In genomic region chrX:136157187-136157586, GRCh38 we compare ENCODE assay signal across 20 cellular contexts. TPM values are rescaled to one million over a fixed set of nuclear protein-coding genes. Genes with fewer than 3 reads are reported as not detected.
A peak's percentile ranks its signal among the peaks of the same experiment; 100 is the strongest.
DNase-seq lines count a peak whose midpoint lies in the region; ATAC-seq, FAIRE-seq and TF ChIP-seq lines count a peak whose summit lies in the region.
"Had no signal": no experiment of that assay in that cellular context is flagged by ENCODE, and none has a peak within 500 bp of the region (broad histone marks: within the 10 kb centered on the region; RNA-seq: fewer than 3 reads in every experiment).

No MANE protein-coding gene starts in this region.

- H3F3A ChIP-seq in MM.1S (ENCODE audit: insufficient read depth, low read length) = peaks cover 20% of the 10 kb centered on the region

- 26 to 35% methylated on average over 3 of the region's 3 CpGs for whole genome bisulfite sequencing in sigmoid colon, 2 donors
- 36 to 57% (median 43%) methylated on average over 3 of the region's 3 CpGs for WGBS in small intestine, 3 donors

- H3K36me3 Mint-ChIP-seq in CD8-positive, alpha-beta T cell = no peaks in the 10 kb centered on the region
- H3K36me3 Mint-ChIP-seq: activated naive CD4-positive, alpha-beta T cell treated with anti-CD3 and anti-CD28 coated beads, Interleukin-2, amount 50 U/mL, for 24 hours had no signal

- intact Hi-C loops in ascending aorta (cut with DNase I) = no loop called here
- intact Hi-C loops in sigmoid colon (cut with DNase I) = no loop called here
- intact Hi-C loops in CD8-positive, alpha-beta T cell (cut with DNase I, micrococcal nuclease) = no loop called here

- no peak overlapping the region for H3K27ac Mint-ChIP-seq in CD8-positive, alpha-beta T cell
- H3K27ac Mint-ChIP-seq: activated naive CD4-positive, alpha-beta T cell treated with anti-CD3 and anti-CD28 coated beads, Interleukin-2, amount 50 U/mL, for 24 hours; nephron had no signal

- H3K36me3 ChIP-seq in MM.1S (replicated peaks; ENCODE audit: insufficient read depth, low read length) (no peaks in the 10 kb centered on the region), ascending aorta (no peaks in the 10 kb centered on the region), sigmoid colon (no peaks in the 10 kb centered on the region), small intestine (ENCODE audit: control insufficient read depth in 2 of 2, insufficient read depth in 2 of 2, low read length in 2 of 2) (peaks cover 0 to 1% of the 10 kb centered on the region in 2 donors)
- no peaks in the 10 kb centered on the region for H3K36me3 ChIP-seq in CD8-positive, alpha-beta T cell (ENCODE audit: insufficient read depth, low read length)

- FAIRE-seq in small intestine (lab: Jason Lieb, UNC) = no peak
- FAIRE-seq: bronchial epithelial cell, HepG2, RCC 7860 had no signal

- H2AFZ ChIP-seq in MM.1S (ENCODE audit: low read length) = no peak overlapping the region

- H3K9me3 Mint-ChIP-seq in CD8-positive, alpha-beta T cell = no peaks in the 10 kb centered on the region
- H3K9me3 Mint-ChIP-seq: activated naive CD4-positive, alpha-beta T cell treated with anti-CD3 and anti-CD28 coated beads, Interleukin-2, amount 50 U/mL, for 24 hours had no signal

- TF ChIP-seq POLR2A in sigmoid colon (IDR thresholded peaks at IDR 0.05) = no peak

- CTCF ChIA-PET in CD8-positive, alpha-beta T cell (lab: Charles Lee) = no interaction called here

- TF ChIP-seq CTCF in GM13976 (IDR thresholded peaks at IDR 0.05; ENCODE audit: borderline replicate concordance, control extremely low read depth, extremely low read depth, insufficient read depth, missing control alignments) (no peak), MM.1S (IDR thresholded peaks at IDR 0.05; ENCODE audit: low read length) (no peak), ascending aorta (IDR thresholded peaks at IDR 0.05) (no peak), sigmoid colon (IDR thresholded peaks at IDR 0.05) (no peak)
- TF ChIP-seq CTCF in CD8-positive, alpha-beta T cell (IDR thresholded peaks at IDR 0.05) = no peak

- no peaks in the 10 kb centered on the region for H3K9me2 ChIP-seq in MM.1S (replicated peaks; ENCODE audit: insufficient read depth, low read length)

- H3K4me1 ChIP-seq in MM.1S (ENCODE audit: low read length) = peaks cover 60% of the 10 kb centered on the region
- no peaks in the 10 kb centered on the region for H3K4me1 ChIP-seq in ascending aorta
- peaks cover 0 to 76% (median 16%) of the 10 kb centered on the region in 4 donors for H3K4me1 ChIP-seq in sigmoid colon
- H3K4me1 ChIP-seq in small intestine (ENCODE audit: control insufficient read depth in 2 of 2, insufficient read depth in 1 of 2, low read depth in 1 of 2, low read length in 1 of 2) = no peaks in the 10 kb centered on the region
- no peaks in the 10 kb centered on the region for H3K4me1 ChIP-seq in CD8-positive, alpha-beta T cell (ENCODE audit: insufficient read depth, low read length)

- no peak for ATAC-seq in CD8-positive, alpha-beta T cell
- ATAC-seq: HepG2, right cardiac atrium had no signal

- H3K9ac ChIP-seq in MM.1S (ENCODE audit: low read length) = peak overlapping the region; percentile 62

- peak overlapping the region; percentile 31; the same call in 1 of the 2 replicates for H3K4me3 ChIP-seq in MM.1S (ENCODE audit: low read length)
- H3K4me3 ChIP-seq in ascending aorta = peak overlapping the region in 1 of 2 donors; percentile 92
- peak overlapping the region in 1 of 4 donors; percentile 10 for H3K4me3 ChIP-seq in sigmoid colon
- H3K4me3 ChIP-seq in small intestine (ENCODE audit: low read depth in 1 of 2, low read length in 2 of 2) = no peak overlapping the region
- H3K4me3 ChIP-seq in CD8-positive, alpha-beta T cell (ENCODE audit: low read depth, low read length) = no peak overlapping the region

- peak; percentile 19 for DNase-seq in GM13976 (ENCODE audit: low spot score)
- peak; percentile 53 for DNase-seq in MM.1S
- DNase-seq in ascending aorta (ENCODE audit: low spot score in 2 of 2) = no peak
- DNase-seq in sigmoid colon = no peak
- DNase-seq in NCI-H526 treated with DMSO at 0.1 percent for 48 hours (lab: John Stamatoyannopoulos, UW) = no peak
- DNase-seq in small intestine = no peak
- DNase-seq in kidney glomerular epithelial cell (lab: John Stamatoyannopoulos, UW) = no peak
- DNase-seq in CD8-positive, alpha-beta T cell = no peak
- DNase-seq: activated CD4-positive, CD25-positive, alpha-beta regulatory T cell treated with anti-CD3 and anti-CD28 coated beads, Interleukin-2, amount 50 U/mL, for 72 hours; activated CD8-positive, alpha-beta memory T cell treated with anti-CD3 and anti-CD28 coated beads, Interleukin-2, amount 50 U/mL, for 48 hours; effector memory CD4-positive, alpha-beta T cell; NCI-H1417 treated with DMSO at 0.1 percent for 48 hours; NCI-H446 treated with DMSO at 0.1 percent for 48 hours; right cardiac atrium; T-helper 1 cell had no signal

- no peak overlapping the region for H3K4me3 Mint-ChIP-seq in CD8-positive, alpha-beta T cell
- H3K4me3 Mint-ChIP-seq: activated naive CD4-positive, alpha-beta T cell treated with anti-CD3 and anti-CD28 coated beads, Interleukin-2, amount 50 U/mL, for 24 hours; nephron had no signal

- in situ Hi-C loops in GM13976 (cut with MboI; ENCODE audit: low sequenced_read_pairs, unreplicated experiment) = no loop called here

- no peaks in the 10 kb centered on the region for H3K27me3 ChIP-seq in MM.1S (replicated peaks; ENCODE audit: insufficient read depth, low read length)
- no peaks in the 10 kb centered on the region for H3K27me3 ChIP-seq in ascending aorta
- H3K27me3 ChIP-seq in sigmoid colon = no peaks in the 10 kb centered on the region
- no peaks in the 10 kb centered on the region for H3K27me3 ChIP-seq in small intestine (ENCODE audit: control insufficient read depth in 2 of 2, insufficient read depth in 2 of 2, low read length in 2 of 2)
- no peaks in the 10 kb centered on the region for H3K27me3 ChIP-seq in CD8-positive, alpha-beta T cell (ENCODE audit: insufficient read depth, low read length)

- H3K9me3 ChIP-seq in MM.1S (replicated peaks; ENCODE audit: insufficient read depth, low read length) = no peaks in the 10 kb centered on the region
- H3K9me3 ChIP-seq in ascending aorta = no peaks in the 10 kb centered on the region
- H3K9me3 ChIP-seq in sigmoid colon = no peaks in the 10 kb centered on the region
- H3K9me3 ChIP-seq in small intestine (ENCODE audit: control insufficient read depth, low read depth) = no peaks in the 10 kb centered on the region
- H3K9me3 ChIP-seq in CD8-positive, alpha-beta T cell (ENCODE audit: low read length) = no peaks in the 10 kb centered on the region

- peak overlapping the region; percentile 86 for H3K27ac ChIP-seq in MM.1S (ENCODE audit: low read length)
- H3K27ac ChIP-seq in ascending aorta = peak overlapping the region; percentile 61 to 80
- peak overlapping the region; percentile 94 to 99 (median 97) for H3K27ac ChIP-seq in sigmoid colon
- peak overlapping the region in 1 of 2 donors; percentile 62 for H3K27ac ChIP-seq in small intestine (ENCODE audit: low read depth in 1 of 2, low read length in 1 of 2)
- H3K27ac ChIP-seq in CD8-positive, alpha-beta T cell (ENCODE audit: low read depth, low read length) = no peak overlapping the region

- H3K4me2 ChIP-seq in MM.1S (ENCODE audit: low read depth, low read length) = peak overlapping the region; percentile 80

- peaks cover 91% of the 10 kb centered on the region for H3K79me2 ChIP-seq in MM.1S (ENCODE audit: low read length)

- no peaks in the 10 kb centered on the region for H4K20me1 ChIP-seq in MM.1S (ENCODE audit: insufficient read depth, low read length)

- TF ChIP-seq EP300 in sigmoid colon (IDR thresholded peaks at IDR 0.05) = no peak

- POLR2A ChIA-PET in CD8-positive, alpha-beta T cell (lab: Charles Lee) = no interaction called here

- peaks cover 5% of the 10 kb centered on the region for H3K4me1 Mint-ChIP-seq in CD8-positive, alpha-beta T cell (ENCODE audit: low read depth)
- H3K4me1 Mint-ChIP-seq: nephron had no signal

- no peaks in the 10 kb centered on the region for H3K27me3 Mint-ChIP-seq in CD8-positive, alpha-beta T cell (ENCODE audit: low read depth)
- H3K27me3 Mint-ChIP-seq: activated naive CD4-positive, alpha-beta T cell treated with anti-CD3 and anti-CD28 coated beads, Interleukin-2, amount 50 U/mL, for 24 hours had no signal

RNA-seq across cellular contexts. Expression of gene FHL1, which starts 9.9 kb away (rescaled TPM):
- 850 TPM for total RNA-seq in ascending aorta
- total RNA-seq in sigmoid colon = 1,000 to 10,000 TPM in 3 of 4 donors, 100 to 1,000 TPM in 1; 701 to 1,465 (median 1,246) TPM
- 10 to 100 TPM; 27.0 to 73.3 (median 42.2) TPM for polyA plus RNA-seq in sigmoid colon
- polyA plus RNA-seq in small intestine = 10 to 100 TPM in 2 of 3 donors, 1 to 10 TPM in 1; 8.7 to 97.5 (median 72.5) TPM
- 10 to 100 TPM; 10.7 to 11.8 TPM for total RNA-seq in CD8-positive, alpha-beta T cell
- total RNA-seq: HepG2 had no signal

Comparison
In these comparisons a context has a peak if more than half of its experiments do, and no peak if none do; other contexts are left out.
1. DNase-seq: peak in GM13976 (single experiment) and MM.1S (single experiment); none in ascending aorta (0 of 2), sigmoid colon (single experiment), NCI-H526 treated with DMSO at 0.1 percent for 48 hours (single experiment), small intestine (single experiment), kidney glomerular epithelial cell (single experiment) and CD8-positive, alpha-beta T cell (0 of 7).
2. RNA of gene FHL1, which starts 9.9 kb away (total RNA-seq): 701 to 1,465 TPM in sigmoid colon and 850 TPM in ascending aorta (single experiment); 10.7 to 11.8 TPM in CD8-positive, alpha-beta T cell; every median in the first group is over 10 times any median in the second.